In the genomic region with DNA sequence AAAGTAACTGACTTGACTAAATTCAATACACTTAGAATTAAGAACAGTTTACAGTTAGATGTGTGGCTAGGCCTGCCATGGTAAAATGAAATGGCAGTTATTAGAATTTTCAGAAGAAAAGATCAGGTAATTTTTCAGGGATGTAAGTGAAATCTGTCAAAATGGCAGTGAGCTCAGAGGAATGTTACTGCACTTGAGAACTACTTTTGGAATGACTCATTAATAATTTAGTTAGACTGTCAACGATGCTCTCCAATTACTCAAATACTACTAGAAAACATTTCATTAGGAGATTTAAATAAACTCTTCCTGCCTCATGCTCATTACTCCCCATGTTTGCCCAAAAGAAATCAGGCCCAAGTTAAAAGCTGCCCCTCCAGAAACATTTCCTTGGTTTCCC, we compare ENCODE assay signal across 22 cellular contexts.
DNase-seq lines count a peak whose midpoint lies in the region; ATAC-seq and TF ChIP-seq lines count a peak whose summit lies in the region.
"Had no signal": no experiment of that assay in that cellular context is flagged by ENCODE, and none has a peak within 500 bp of the region (broad histone marks: within the 10 kb centered on the region; RNA-seq: fewer than 3 reads in every experiment).

No MANE protein-coding gene starts in this region.

- H3K27ac ChIP-seq in OCI-LY7 (ENCODE audit: low read depth, low read length, poor library complexity, severe bottlenecking), result peak overlapping the region; percentile 98
- H3K27ac ChIP-seq in subcutaneous abdominal adipose tissue (ENCODE audit: low read depth, low read length), result peak overlapping the region; percentile 52
- H3K27ac ChIP-seq: BLaER1, colonic mucosa, pancreas, right lobe of liver had no signal

- ATAC-seq in GM21515 (IDR thresholded peaks at IDR 0.05; ENCODE audit: unreplicated experiment), result no peak
- ATAC-seq in GM21529 (IDR thresholded peaks at IDR 0.05; ENCODE audit: unreplicated experiment), result no peak
- ATAC-seq: right lobe of liver; stimulated activated naive CD8-positive, alpha-beta T cell treated with anti-CD3 and anti-CD28 coated beads, Interleukin-15, amount 100 ng/mL, for 72 hours had no signal

- no peaks in the 10 kb centered on the region for H4K20me1 ChIP-seq in OCI-LY7 (ENCODE audit: insufficient read depth, low read length)

- no peak overlapping the region for H3K4me3 Mint-ChIP-seq in activated naive CD4-positive, alpha-beta T cell treated with anti-CD3 and anti-CD28 coated beads, Interleukin-2, amount 10 ng/mL, durations not matched to agents 7 days and 5 days
- H3K4me3 Mint-ChIP-seq: stimulated activated naive CD8-positive, alpha-beta T cell treated with anti-CD3 and anti-CD28 coated beads, Interleukin-15, amount 100 ng/mL, for 72 hours; type B pancreatic cell had no signal

- peaks cover 89% of the 10 kb centered on the region for H3K79me2 ChIP-seq in OCI-LY7 (ENCODE audit: insufficient read depth, low read depth, low read length)

- POLR2A ChIA-PET in OCI-LY7 (lab: Charles Lee), result interaction anchor here (0.6 to 6.8 kb wide), 10 partner anchors 9 to 856 kb away, joined by 3 to 59 read pairs (median 7); partner anchors contain the start of gene RFTN1

- no peak overlapping the region for H2AFZ ChIP-seq in OCI-LY7 (ENCODE audit: low read length)

- no TSS peak for BruUV-seq in OCI-LY7 (replicated peaks; lab: Mats Ljungman, UMichigan)

- H3K27me3 Mint-ChIP-seq in activated naive CD4-positive, alpha-beta T cell treated with anti-CD3 and anti-CD28 coated beads, Interleukin-2, amount 10 ng/mL, durations not matched to agents 7 days and 5 days, result no peaks in the 10 kb centered on the region
- H3K27me3 Mint-ChIP-seq: stimulated activated naive CD8-positive, alpha-beta T cell treated with anti-CD3 and anti-CD28 coated beads, Interleukin-15, amount 100 ng/mL, for 72 hours had no signal

- H3K4me3 ChIP-seq in OCI-LY7 (ENCODE audit: low read depth, low read length, poor library complexity, severe bottlenecking) (no peak overlapping the region), fibroblast of mammary gland (ENCODE audit: control insufficient read depth, low read depth, low read length) (no peak overlapping the region), subcutaneous abdominal adipose tissue (ENCODE audit: low read depth in 1 of 5, low read length in 5 of 5) (no peak overlapping the region)
- H3K4me3 ChIP-seq: BLaER1, colonic mucosa, pancreas, right lobe of liver had no signal

- H3K4me1 ChIP-seq in OCI-LY7 (ENCODE audit: insufficient read depth, low read length, poor library complexity, severe bottlenecking) (peaks cover 98% of the 10 kb centered on the region), subcutaneous abdominal adipose tissue (ENCODE audit: control insufficient read depth in 5 of 5, insufficient read depth in 5 of 5, low read length in 5 of 5) (peaks cover 7 to 25% (median 11%) of the 10 kb centered on the region in 5 donors)
- H3K4me1 ChIP-seq: colonic mucosa, pancreas, right lobe of liver had no signal

- CTCF ChIA-PET in activated naive CD4-positive, alpha-beta T cell treated with anti-CD3 and anti-CD28 coated beads, Interleukin-2, amount 10 ng/mL, durations not matched to agents 7 days and 5 days (lab: Charles Lee), result interaction anchor here (1.0 kb wide), 1 partner anchor 25 kb away, joined by 3 read pairs; no protein-coding TSS in a partner anchor
- CTCF ChIA-PET in OCI-LY7 (lab: Charles Lee; ENCODE audit: unreplicated experiment), result no interaction called here

- intact Hi-C loops in OCI-LY7 (cut with micrococcal nuclease; ENCODE audit: unreplicated experiment), result no loop called here

- H3K27ac Mint-ChIP-seq in activated naive CD4-positive, alpha-beta T cell treated with anti-CD3 and anti-CD28 coated beads, Interleukin-2, amount 10 ng/mL, durations not matched to agents 7 days and 5 days, result peak overlapping the region; percentile 4
- H3K27ac Mint-ChIP-seq: stimulated activated naive CD8-positive, alpha-beta T cell treated with anti-CD3 and anti-CD28 coated beads, Interleukin-15, amount 100 ng/mL, for 72 hours; type B pancreatic cell had no signal

- H3K27me3 ChIP-seq in subcutaneous abdominal adipose tissue (ENCODE audit: control insufficient read depth in 5 of 5, insufficient read depth in 4 of 5, low read length in 5 of 5), result no peaks in the 10 kb centered on the region
- H3K27me3 ChIP-seq: BLaER1, colonic mucosa, pancreas, right lobe of liver had no signal

- H3K9me3 ChIP-seq in OCI-LY7 (ENCODE audit: low read length) (no peaks in the 10 kb centered on the region; the same call in 1 of the 2 replicates), subcutaneous abdominal adipose tissue (ENCODE audit: control insufficient read depth in 5 of 5, low read length in 5 of 5) (no peaks in the 10 kb centered on the region)
- H3K9me3 ChIP-seq: BLaER1, colonic mucosa, pancreas, right lobe of liver had no signal

- no peaks in the 10 kb centered on the region for H3K9me2 ChIP-seq in OCI-LY7 (ENCODE audit: insufficient read depth, low read length)

- H3K4me1 Mint-ChIP-seq in activated naive CD4-positive, alpha-beta T cell treated with anti-CD3 and anti-CD28 coated beads, Interleukin-2, amount 10 ng/mL, durations not matched to agents 7 days and 5 days, result no peaks in the 10 kb centered on the region

- H3K9ac ChIP-seq in subcutaneous abdominal adipose tissue (ENCODE audit: low read length in 5 of 5), result no peak overlapping the region
- H3K9ac ChIP-seq: BLaER1 had no signal

- no peaks in the 10 kb centered on the region for H3K9me3 Mint-ChIP-seq in activated naive CD4-positive, alpha-beta T cell treated with anti-CD3 and anti-CD28 coated beads, Interleukin-2, amount 10 ng/mL, durations not matched to agents 7 days and 5 days
- H3K9me3 Mint-ChIP-seq: stimulated activated naive CD8-positive, alpha-beta T cell treated with anti-CD3 and anti-CD28 coated beads, Interleukin-15, amount 100 ng/mL, for 72 hours; type B pancreatic cell had no signal

- TF ChIP-seq CTCF in OCI-LY7 (conservative IDR thresholded peaks at IDR 0.05; ENCODE audit: low read length) (no peak), fibroblast of mammary gland (conservative IDR thresholded peaks at IDR 0.05; ENCODE audit: control insufficient read depth, insufficient read depth, low read depth, low read length) (no peak)

- no peak for DNase-seq in activated naive CD4-positive, alpha-beta T cell treated with anti-CD3 and anti-CD28 coated beads, Interleukin-2, amount 10 ng/mL, durations not matched to agents 7 days and 5 days
- DNase-seq in activated naive CD4-positive, alpha-beta T cell treated with Interleukin-2 at 50 U/mL for 16 hours, result no peak
- DNase-seq in OCI-LY7 (ENCODE audit: low spot score) (no peak), fibroblast of mammary gland (ENCODE audit: low read depth) (peak; percentile 47), D341Med (ENCODE audit: low spot score) (no peak)
- DNase-seq: 8988T; activated CD4-positive, alpha-beta T cell treated with anti-CD3 and anti-CD28 coated beads, Interleukin-2, amount 50 U/mL, for 1 hour; activated T-cell treated with anti-CD3 and anti-CD28 coated beads for 4 hours; colonic mucosa; DMS 273 treated with DMSO at 0.1 percent for 48 hours; islet precursor cell; mammary epithelial cell; NCI-H510A; pancreas; right lobe of liver; stimulated activated naive CD8-positive, alpha-beta T cell treated with anti-CD3 and anti-CD28 coated beads, Interleukin-15, amount 100 ng/mL, for 72 hours; SW 1271 had no signal

- H3K36me3 Mint-ChIP-seq in activated naive CD4-positive, alpha-beta T cell treated with anti-CD3 and anti-CD28 coated beads, Interleukin-2, amount 10 ng/mL, durations not matched to agents 7 days and 5 days, result peaks cover 63% of the 10 kb centered on the region
- H3K36me3 Mint-ChIP-seq: type B pancreatic cell had no signal

- peak overlapping the region; percentile 82 for H3K4me2 ChIP-seq in OCI-LY7 (ENCODE audit: low read length)
- H3K4me2 ChIP-seq: BLaER1 had no signal

- H3K36me3 ChIP-seq in OCI-LY7 (ENCODE audit: insufficient read depth, low read length) (peaks cover 83% of the 10 kb centered on the region), subcutaneous abdominal adipose tissue (ENCODE audit: control insufficient read depth in 5 of 5, insufficient read depth in 5 of 5, low read length in 5 of 5) (peaks cover 6 to 29% (median 20%) of the 10 kb centered on the region in 5 donors)
- H3K36me3 ChIP-seq: colonic mucosa, pancreas had no signal
